Comparison of ENCODE assay signal across 26 cellular contexts in the genomic region with DNA sequence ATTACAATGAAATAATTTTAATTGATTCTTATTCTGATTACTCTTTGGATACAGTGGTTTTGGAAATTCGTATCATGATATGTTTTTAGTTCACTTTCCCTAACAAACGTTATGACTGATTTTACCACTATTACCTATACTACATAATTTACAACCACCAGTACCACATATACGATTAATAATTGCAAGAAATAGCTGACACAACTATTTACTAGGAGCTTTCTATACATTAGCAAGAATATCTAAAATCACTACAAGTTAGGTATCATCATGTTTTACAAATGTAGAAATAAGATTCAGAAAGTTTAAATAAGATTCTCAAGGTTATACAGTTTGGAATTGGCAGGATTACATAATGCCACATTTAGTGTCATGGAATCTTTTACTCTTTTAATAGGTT.
"Had no signal": no experiment of that assay in that cellular context is flagged by ENCODE, and none has a peak within 500 bp of the region (broad histone marks: within the 10 kb centered on the region; RNA-seq: fewer than 3 reads in every experiment).

No MANE protein-coding gene starts in this region.

- FAIRE-seq: colon, endothelial cell of umbilical vein, frontal cortex, kidney had no signal

- H3K27ac Mint-ChIP-seq: immature natural killer cell, mesothelial cell of epicardium, naive B cell had no signal

- H3K36me3 Mint-ChIP-seq: mesothelial cell of epicardium, naive B cell had no signal

- H2AFZ ChIP-seq: hepatocyte had no signal

- H3K4me3 Mint-ChIP-seq: immature natural killer cell, mesothelial cell of epicardium, naive B cell had no signal

- DNase-seq: dermis blood vessel endothelial cell; dorsolateral prefrontal cortex; effector CD4-positive, alpha-beta T cell; effector memory CD4-positive, alpha-beta T cell; foreskin keratinocyte; heart left ventricle; hypothalamus; immature natural killer cell; islet precursor cell; kidney; kidney glomerular epithelial cell; left colon; left ventricle myocardium inferior; lower lobe of right lung; mesenchymal stem cell; mucosa of descending colon; naive B cell had no signal

- H3K27me3 Mint-ChIP-seq: naive B cell had no signal

- H3K36me3 ChIP-seq: esophagus muscularis mucosa, gastroesophageal sphincter, heart left ventricle, left ventricle myocardium inferior, lower lobe of right lung had no signal

- H3K9me3 ChIP-seq: esophagus muscularis mucosa, gastroesophageal sphincter, lower lobe of right lung had no signal

- ATAC-seq: foreskin keratinocyte, gastroesophageal sphincter, heart left ventricle, left colon, left lobe of liver, lower lobe of right lung, mucosa of descending colon had no signal

- H3K27me3 ChIP-seq: dorsolateral prefrontal cortex, esophagus muscularis mucosa, foreskin keratinocyte, gastroesophageal sphincter, heart left ventricle, hepatocyte had no signal

- H3K4me1 ChIP-seq: esophagus muscularis mucosa, gastroesophageal sphincter, heart left ventricle, left ventricle myocardium inferior, lower lobe of right lung had no signal

- H3K4me2 ChIP-seq: hepatocyte had no signal

- H3K27ac ChIP-seq: coronary artery, dorsolateral prefrontal cortex, esophagus muscularis mucosa, foreskin keratinocyte, gastroesophageal sphincter, heart left ventricle, hepatocyte, left ventricle myocardium inferior, lower lobe of right lung had no signal

- H3K79me2 ChIP-seq: hepatocyte had no signal

- H3K4me3 ChIP-seq: coronary artery, dorsolateral prefrontal cortex, esophagus muscularis mucosa, gastroesophageal sphincter, heart left ventricle, hepatocyte, left ventricle myocardium inferior, lower lobe of right lung, mucosa of descending colon had no signal

- H3K4me1 Mint-ChIP-seq: immature natural killer cell, naive B cell had no signal
